Comparison of ENCODE assay signal across 10 cellular contexts in the genomic region with DNA sequence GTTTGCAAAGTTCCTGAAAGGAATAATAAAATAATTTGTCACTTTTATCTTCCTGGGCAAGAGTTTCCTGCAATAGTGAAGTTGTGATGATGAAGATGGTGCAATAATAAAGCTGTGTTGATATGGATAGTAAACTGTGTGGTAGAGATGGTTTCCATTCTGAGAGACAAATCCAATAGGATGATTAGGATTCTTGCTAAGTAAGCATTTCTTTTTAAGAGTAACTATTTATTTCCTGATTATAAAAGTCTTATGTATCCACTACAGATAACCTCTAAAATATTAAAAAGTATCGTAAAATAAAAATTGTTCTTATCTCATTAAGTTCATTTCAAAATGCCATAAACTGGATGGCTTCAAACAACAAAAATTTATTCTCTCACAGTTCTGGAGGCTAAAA. TPM values are rescaled to one million over a fixed set of nuclear protein-coding genes. Genes with fewer than 3 reads are reported as not detected.
"Had no signal": no experiment of that assay in that cellular context is flagged by ENCODE, and none has a peak within 500 bp of the region (broad histone marks: within the 10 kb centered on the region; RNA-seq: fewer than 3 reads in every experiment).

No MANE protein-coding gene starts in this region.

- H3K4me3 ChIP-seq: GM23338, HAP-1 had no signal

- DNase-seq: H7, HFFc6, KG1 had no signal

- H3K9me3 ChIP-seq: HAP-1 had no signal

- H3K27ac ChIP-seq: HL-60 had no signal

- H3K4me3 Mint-ChIP-seq: GM23338, HFFc6, IgD-negative memory B cell had no signal

- H3K27ac Mint-ChIP-seq: GM23338, HFFc6, IgD-negative memory B cell had no signal

- FAIRE-seq: HepG2 had no signal

- H3K4me2 ChIP-seq: GM23338 had no signal

- ATAC-seq: GM23338, HCT116, HepG2 had no signal

- H3K4me1 ChIP-seq: HAP-1 had no signal

- H3K4me1 Mint-ChIP-seq: IgD-negative memory B cell had no signal

- H3K9me3 Mint-ChIP-seq: GM23338, HFFc6, IgD-negative memory B cell had no signal

RNA-seq across cellular contexts. Expression of gene TSPAN11, which starts 28.7 kb away (rescaled TPM):
- total RNA-seq: HT1080 had no signal
- polyA plus RNA-seq: IgD-negative memory B cell had no signal
